Comparison of ENCODE assay signal across 8 cellular contexts in the genomic region with DNA sequence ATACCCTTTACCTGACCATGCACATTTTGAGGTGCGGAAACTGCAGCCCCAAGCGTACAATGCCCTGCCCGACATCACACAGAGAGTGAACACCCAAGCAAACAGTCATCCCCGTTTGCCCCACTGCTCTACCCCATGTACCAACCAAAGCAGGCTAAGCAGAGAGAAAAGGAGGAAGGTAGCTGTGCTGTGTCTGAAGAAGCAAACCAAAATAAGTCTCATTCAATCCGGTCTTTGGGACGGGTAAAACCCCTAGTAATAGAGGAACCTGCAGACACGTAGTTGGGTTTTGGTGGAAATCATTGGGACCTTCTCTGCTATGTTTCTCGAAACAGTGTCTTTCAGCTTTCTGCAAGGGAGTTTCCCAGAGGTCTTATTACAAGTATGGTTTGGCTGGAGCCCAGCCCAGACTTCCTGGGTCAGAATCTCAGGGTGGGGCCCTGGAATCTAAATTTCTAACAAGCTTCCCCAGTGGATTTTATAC.
DNase-seq lines count a peak whose midpoint lies in the region; ATAC-seq, FAIRE-seq and TF ChIP-seq lines count a peak whose summit lies in the region.

No MANE protein-coding gene starts in this region.

- H3K27me3 ChIP-seq in breast epithelium, result no peaks in the 10 kb centered on the region
- no peaks in the 10 kb centered on the region for H3K27me3 ChIP-seq in aorta (ENCODE audit: control insufficient read depth in 1 of 2, insufficient read depth in 2 of 2, low read length in 1 of 2)
- no peaks in the 10 kb centered on the region for H3K27me3 ChIP-seq in adrenal gland

- H3K4me3 ChIP-seq in breast epithelium, result no peak overlapping the region
- no peak overlapping the region for H3K4me3 ChIP-seq in aorta (ENCODE audit: low read length in 2 of 2)
- H3K4me3 ChIP-seq in adrenal gland, result no peak overlapping the region

- H3K9me3 Mint-ChIP-seq in MCF 10A (ENCODE audit: unreplicated experiment), result no peaks in the 10 kb centered on the region

- TF ChIP-seq CTCF in MCF 10A (IDR thresholded peaks at IDR 0.05; ENCODE audit: unreplicated experiment) (no peak), breast epithelium (IDR thresholded peaks at IDR 0.05) (no peak), adrenal gland (IDR thresholded peaks at IDR 0.05) (no peak)

- H3K36me3 ChIP-seq in breast epithelium, result no peaks in the 10 kb centered on the region
- no peaks in the 10 kb centered on the region for H3K36me3 ChIP-seq in aorta (ENCODE audit: control insufficient read depth in 1 of 2, insufficient read depth in 2 of 2, low read length in 1 of 2)
- no peaks in the 10 kb centered on the region for H3K36me3 ChIP-seq in adrenal gland (replicated peaks in 1 of 2)

- WGBS in aorta, 2 donors, result 87 to 88% methylated on average over 8 of the region's 8 CpGs
- 70 to 96% (median 75%) methylated on average over 4 to 8 of the region's 8 CpGs for WGBS in adrenal gland, 4 donors

- no peaks in the 10 kb centered on the region for H3K27me3 Mint-ChIP-seq in MCF 10A (ENCODE audit: insufficient read depth, unreplicated experiment)

- ATAC-seq in aorta (ENCODE audit: low FRiP score), result peak; percentile 48

- DNase-seq in MCF 10A (ENCODE audit: unreplicated experiment) (peak; percentile 71), breast epithelium (ENCODE audit: low spot score in 2 of 2) (no peak), HTR-8/SVneo (ENCODE audit: insufficient read length, low spot score) (peak; percentile 32), epithelial cell of prostate (ENCODE audit: low read depth, low spot score) (no peak), aorta (no peak), NCI-H526 (lab: John Stamatoyannopoulos, UW) (no peak), NCI-H82 treated with DMSO at 0.1 percent for 48 hours (lab: John Stamatoyannopoulos, UW; ENCODE audit: unreplicated experiment) (no peak), adrenal gland (no peak)

- TF ChIP-seq POLR2A in breast epithelium (IDR thresholded peaks at IDR 0.05) (no peak), adrenal gland (IDR thresholded peaks at IDR 0.05) (no peak)

- H3K4me3 Mint-ChIP-seq in MCF 10A (ENCODE audit: unreplicated experiment), result no peak overlapping the region

- CTCF ChIA-PET in MCF 10A (lab: Yijun Ruan, JAX), result interaction anchor here (0.7 to 1.2 kb wide), 7 partner anchors 15 to 372 kb away, joined by 3 to 6 read pairs (median 3); no protein-coding TSS in a partner anchor

- POLR2A ChIA-PET in MCF 10A (lab: Yijun Ruan, JAX), result interaction anchor here (0.6 to 3.4 kb wide), 9 partner anchors 9 to 190 kb away, joined by 3 to 12 read pairs (median 4); partner anchors contain the start of gene HES1

- no TSS peak for BruUV-seq in MCF 10A (replicated peaks; lab: Mats Ljungman, UMichigan)

- no peaks in the 10 kb centered on the region for H3K9me3 ChIP-seq in breast epithelium
- H3K9me3 ChIP-seq in aorta (ENCODE audit: control insufficient read depth, low read length), result no peaks in the 10 kb centered on the region
- H3K9me3 ChIP-seq in adrenal gland (replicated peaks in 1 of 3), result no peaks in the 10 kb centered on the region

- no peak for FAIRE-seq in HTR-8/SVneo (lab: Jason Lieb, UNC)

- H3K27ac ChIP-seq in breast epithelium, result no peak overlapping the region
- peak overlapping the region; percentile 9 for H3K27ac ChIP-seq in epithelial cell of prostate
- H3K27ac ChIP-seq in aorta (ENCODE audit: low read depth in 1 of 2, low read length in 2 of 2), result no peak overlapping the region
- H3K27ac ChIP-seq in adrenal gland, result no peak overlapping the region

- no peaks in the 10 kb centered on the region for H3K36me3 Mint-ChIP-seq in MCF 10A (ENCODE audit: insufficient read depth, unreplicated experiment)

- intact Hi-C loops in MCF 10A (cut with micrococcal nuclease), result no loop called here
- intact Hi-C loops in breast epithelium (cut with DNase I; ENCODE audit: low total_unique reads), result no loop called here
- intact Hi-C loops in aorta (cut with DNase I), result no loop called here
- intact Hi-C loops in adrenal gland (cut with DNase I), result no loop called here

- peaks cover 23% of the 10 kb centered on the region for H3K4me1 Mint-ChIP-seq in MCF 10A (ENCODE audit: insufficient read depth, unreplicated experiment)

- no peaks in the 10 kb centered on the region for H3K4me1 ChIP-seq in breast epithelium
- no peaks in the 10 kb centered on the region for H3K4me1 ChIP-seq in aorta (ENCODE audit: control insufficient read depth in 1 of 2, insufficient read depth in 2 of 2, low read length in 2 of 2)
- no peaks in the 10 kb centered on the region for H3K4me1 ChIP-seq in adrenal gland (replicated peaks in 1 of 2)

- H3K27ac Mint-ChIP-seq in MCF 10A (ENCODE audit: low read depth, unreplicated experiment), result peak overlapping the region; percentile 42

Comparison
In these comparisons a context has a peak if more than half of its experiments do, and no peak if none do; other contexts are left out.
1. DNase-seq: peak in MCF 10A (single experiment) and HTR-8/SVneo (single experiment); none in breast epithelium (0 of 2), epithelial cell of prostate (single experiment), aorta (0 of 2), NCI-H526 (0 of 2), NCI-H82 treated with DMSO at 0.1 percent for 48 hours (single experiment) and adrenal gland (0 of 7).